Comparison of ENCODE assay signal across 21 cellular contexts in the genomic region with DNA sequence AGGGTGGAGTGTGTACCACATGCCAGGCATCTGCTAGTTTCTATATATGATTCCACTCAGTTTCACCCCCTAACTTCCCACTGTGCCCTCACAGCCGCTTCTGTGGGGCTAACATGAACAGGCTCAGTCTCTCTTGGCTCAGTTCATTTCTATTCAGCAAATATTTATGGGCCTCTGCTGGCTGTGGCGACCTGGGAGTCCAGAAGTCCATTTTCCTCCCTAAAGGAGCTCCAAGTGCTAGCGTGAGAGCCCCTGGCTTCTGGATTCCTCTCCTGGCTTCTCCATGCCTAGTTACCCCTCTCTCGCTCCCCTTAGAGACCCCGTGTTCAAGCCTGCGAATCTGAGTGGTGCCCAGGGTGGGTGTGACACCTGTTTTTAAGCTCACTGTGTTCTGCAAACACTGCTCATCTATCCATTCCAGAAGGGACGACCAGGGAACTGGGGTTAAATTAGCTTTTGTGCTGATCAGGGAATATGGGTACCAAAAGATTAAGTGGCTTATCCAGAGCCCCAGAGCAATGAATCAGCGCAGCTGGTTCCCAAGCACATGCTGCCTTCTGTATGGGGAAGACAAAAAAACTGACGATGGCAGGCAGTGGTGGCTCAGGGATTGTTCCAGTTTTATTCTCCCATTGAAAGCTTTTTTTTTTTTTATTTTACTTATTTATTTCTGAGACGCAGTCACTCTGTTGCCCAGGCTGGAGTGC. TPM values are rescaled to one million over a fixed set of nuclear protein-coding genes. Genes with fewer than 3 reads are reported as not detected.
"Had no signal": no experiment of that assay in that cellular context is flagged by ENCODE, and none has a peak within 500 bp of the region (broad histone marks: within the 10 kb centered on the region; RNA-seq: fewer than 3 reads in every experiment).

No MANE protein-coding gene starts in this region.

- H3K9me3 Mint-ChIP-seq: activated CD4-positive, alpha-beta T cell treated with anti-CD3 and anti-CD28 coated beads, Interleukin-2, amount 10 ng/mL, durations not matched to agents 7 days and 5 days; activated naive CD4-positive, alpha-beta T cell treated with anti-CD3 and anti-CD28 coated beads for 36 hours; activated T-cell treated with anti-CD3 and anti-CD28 coated beads, Interleukin-2, amount 50 U/mL, for 24 hours; mesothelial cell of epicardium; stimulated activated naive CD8-positive, alpha-beta T cell treated with anti-CD3 and anti-CD28 coated beads, Interleukin-15, amount 100 ng/mL, for 72 hours had no signal

- H3K27ac ChIP-seq: brain microvascular endothelial cell, dorsolateral prefrontal cortex, epithelial cell of prostate, lower lobe of right lung, skin epidermis, suprapubic skin, upper lobe of left lung had no signal

- H3K4me3 ChIP-seq: dorsolateral prefrontal cortex, lower lobe of right lung, skin epidermis, suprapubic skin, upper lobe of left lung had no signal

- H3K27ac Mint-ChIP-seq: activated CD4-positive, alpha-beta T cell treated with anti-CD3 and anti-CD28 coated beads, Interleukin-2, amount 10 ng/mL, durations not matched to agents 7 days and 5 days; activated CD8-positive, alpha-beta T cell treated with anti-CD3 and anti-CD28 coated beads, Interleukin-2, amount 10 ng/mL, durations not matched to agents 7 days and 5 days; activated naive CD4-positive, alpha-beta T cell treated with anti-CD3 and anti-CD28 coated beads for 36 hours; activated T-cell treated with anti-CD3 and anti-CD28 coated beads, Interleukin-2, amount 50 U/mL, for 24 hours; mesothelial cell of epicardium; stimulated activated naive CD8-positive, alpha-beta T cell treated with anti-CD3 and anti-CD28 coated beads, Interleukin-15, amount 100 ng/mL, for 72 hours had no signal

- H3K9me3 ChIP-seq: lower lobe of right lung, suprapubic skin, upper lobe of left lung had no signal

- H3K36me3 Mint-ChIP-seq: mesothelial cell of epicardium had no signal

- ATAC-seq: activated CD8-positive, alpha-beta T cell treated with anti-CD3 and anti-CD28 coated beads, Interleukin-2, amount 10 ng/mL, durations not matched to agents 7 days and 5 days; lower lobe of right lung; stimulated activated naive CD8-positive, alpha-beta T cell treated with anti-CD3 and anti-CD28 coated beads, Interleukin-15, amount 100 ng/mL, for 72 hours had no signal

- H3K4me1 Mint-ChIP-seq: activated CD4-positive, alpha-beta T cell treated with anti-CD3 and anti-CD28 coated beads, Interleukin-2, amount 10 ng/mL, durations not matched to agents 7 days and 5 days; stimulated activated naive CD8-positive, alpha-beta T cell treated with anti-CD3 and anti-CD28 coated beads, Interleukin-15, amount 100 ng/mL, for 72 hours had no signal

- H3K36me3 ChIP-seq: brain microvascular endothelial cell, lower lobe of right lung, suprapubic skin, upper lobe of left lung had no signal

- H3K4me3 Mint-ChIP-seq: activated CD4-positive, alpha-beta T cell treated with anti-CD3 and anti-CD28 coated beads, Interleukin-2, amount 10 ng/mL, durations not matched to agents 7 days and 5 days; activated CD8-positive, alpha-beta T cell treated with anti-CD3 and anti-CD28 coated beads, Interleukin-2, amount 10 ng/mL, durations not matched to agents 7 days and 5 days; activated naive CD4-positive, alpha-beta T cell treated with anti-CD3 and anti-CD28 coated beads for 36 hours; activated T-cell treated with anti-CD3 and anti-CD28 coated beads, Interleukin-2, amount 50 U/mL, for 24 hours; mesothelial cell of epicardium; stimulated activated naive CD8-positive, alpha-beta T cell treated with anti-CD3 and anti-CD28 coated beads, Interleukin-15, amount 100 ng/mL, for 72 hours had no signal

- H3K27me3 ChIP-seq: upper lobe of left lung had no signal

- DNase-seq: activated CD4-positive, alpha-beta T cell treated with anti-CD3 and anti-CD28 coated beads, Interleukin-2, amount 10 ng/mL, durations not matched to agents 7 days and 5 days; activated CD8-positive, alpha-beta T cell treated with anti-CD3 and anti-CD28 coated beads, Interleukin-2, amount 10 ng/mL, durations not matched to agents 7 days and 5 days; activated naive CD4-positive, alpha-beta T cell treated with anti-CD3 and anti-CD28 coated beads for 36 hours; activated T-cell treated with anti-CD3 and anti-CD28 coated beads, Interleukin-2, amount 50 U/mL, for 24 hours; anterior cingulate cortex; brain microvascular endothelial cell; central memory CD4-positive, alpha-beta T cell; dorsolateral prefrontal cortex; foreskin melanocyte; lower lobe of right lung; occipital lobe; posterior cingulate gyrus; stimulated activated CD4-positive, alpha-beta T cell treated with anti-CD3 and anti-CD28 coated beads, Interleukin-15, amount 100 ng/mL, for 24 hours; stimulated activated CD4-positive, alpha-beta T cell treated with anti-CD3 and anti-CD28 coated beads, Interleukin-2, amount 100 ng/mL, for 48 hours; stimulated activated naive CD8-positive, alpha-beta T cell treated with anti-CD3 and anti-CD28 coated beads, Interleukin-15, amount 100 ng/mL, for 72 hours; upper lobe of left lung had no signal

RNA-seq across cellular contexts. Expression of gene HMCN2, which starts 57.6 kb away (rescaled TPM):
- total RNA-seq: activated CD4-positive, alpha-beta T cell treated with anti-CD3 and anti-CD28 coated beads, Interleukin-2, amount 10 ng/mL, durations not matched to agents 7 days and 5 days; activated CD8-positive, alpha-beta T cell treated with anti-CD3 and anti-CD28 coated beads, Interleukin-2, amount 10 ng/mL, durations not matched to agents 7 days and 5 days; activated naive CD4-positive, alpha-beta T cell treated with anti-CD3 and anti-CD28 coated beads for 36 hours; occipital lobe; T-helper 2 cell treated with Interferon-gamma antibody and Interleukin-4, amounts not matched to agents 100 ng/mL and 5 ng/mL, for 36 hours had no signal
